ENCODE assay signal across 7 cellular contexts in genomic region chr12:24903305-24904088, GRCh38. TPM values are rescaled to one million over a fixed set of nuclear protein-coding genes. Genes with fewer than 3 reads are reported as not detected.
DNase-seq lines count a peak whose midpoint lies in the region; ATAC-seq, FAIRE-seq and TF ChIP-seq lines count a peak whose summit lies in the region.

No MANE protein-coding gene starts in this region.

- no TSS peak for BruUV-seq in GM12878 (replicated peaks; lab: Mats Ljungman, UMichigan)

- no peak for TF ChIP-seq CTCF in GM12878 (IDR thresholded peaks at IDR 0.05 in 2 of 3, conservative IDR thresholded peaks at IDR 0.05 in 1 of 3; ENCODE audit: control insufficient read depth in 2 of 3, extremely low read depth in 1 of 3, insufficient read depth in 1 of 3, low read depth in 3 of 3, low read length in 3 of 3)

- peak overlapping the region; percentile 83 for H2AFZ ChIP-seq in GM12878 (ENCODE audit: control insufficient read depth, low read depth, low read length)

- H3K36me3 ChIP-seq in HUES6 (ENCODE audit: control insufficient read depth, insufficient read depth, low read length) = peaks cover 14% of the 10 kb centered on the region
- peaks cover 0 to 3% of the 10 kb centered on the region in 2 experiments; a peak in 1 of 4 replicates for H3K36me3 ChIP-seq in GM12878 (ENCODE audit: control insufficient read depth in 2 of 2, insufficient read depth in 2 of 2, low read length in 1 of 2)
- H3K36me3 ChIP-seq in subcutaneous abdominal adipose tissue (ENCODE audit: control insufficient read depth in 5 of 5, insufficient read depth in 5 of 5, low read length in 5 of 5) = no peaks in the 10 kb centered on the region

- CTCF ChIA-PET in GM12878 (lab: Yijun Ruan, JAX) = interaction anchor here (1.9 kb wide), 1 partner anchor 45 kb away, joined by 8 read pairs; the partner anchor contains the start of gene BCAT1

- intact Hi-C loops in GM12878 (cut with micrococcal nuclease; ENCODE audit: unreplicated experiment) = loop anchor here (2.0 kb wide), 1 partner anchor 51 kb away; no protein-coding TSS in a partner anchor

- peaks cover 16% of the 10 kb centered on the region for H3K27me3 ChIP-seq in HUES6 (ENCODE audit: control insufficient read depth, insufficient read depth, low read length)
- no peaks in the 10 kb centered on the region for H3K27me3 ChIP-seq in GM12878 (replicated peaks in 1 of 2; ENCODE audit: control insufficient read depth in 2 of 2, insufficient read depth in 2 of 2, low read length in 1 of 2)
- H3K27me3 ChIP-seq in layer of hippocampus (ENCODE audit: control insufficient read depth, insufficient read depth, low read length) = no peaks in the 10 kb centered on the region
- peaks cover 0 to 16% (median 8%) of the 10 kb centered on the region in 5 donors for H3K27me3 ChIP-seq in subcutaneous abdominal adipose tissue (ENCODE audit: control insufficient read depth in 5 of 5, insufficient read depth in 4 of 5, low read length in 5 of 5)

- DNase-seq in GM12878 (ENCODE audit: low read depth, low spot score) = no peak
- DNase-seq in epidermal melanocyte (ENCODE audit: insufficient read length, low spot score) = no peak
- DNase-seq in NCI-H146 treated with DMSO at 0.1 percent for 48 hours (lab: John Stamatoyannopoulos, UW; ENCODE audit: unreplicated experiment) = no peak
- no peak for DNase-seq in NCI-H1105 (lab: John Stamatoyannopoulos, UW)

- peak; percentile 78 for FAIRE-seq in GM12878 (lab: Jason Lieb, UNC)

- peaks cover 16% of the 10 kb centered on the region for H3K79me2 ChIP-seq in GM12878 (ENCODE audit: control insufficient read depth, insufficient read depth, low read length)

- no peak overlapping the region for H3K27ac ChIP-seq in HUES6 (ENCODE audit: low read depth, low read length)
- H3K27ac ChIP-seq in GM12878 (ENCODE audit: control insufficient read depth, insufficient read depth) = peak overlapping the region; percentile 48; the same call in 1 of the 2 replicates
- peak overlapping the region; percentile 81 for H3K27ac ChIP-seq in layer of hippocampus (ENCODE audit: low read depth, low read length)
- peak overlapping the region; percentile 30 for H3K27ac ChIP-seq in subcutaneous abdominal adipose tissue (ENCODE audit: low read depth, low read length)

- H3K9me3 ChIP-seq in HUES6 (ENCODE audit: control insufficient read depth, insufficient read depth, low read depth, low read length) = no peaks in the 10 kb centered on the region
- H3K9me3 ChIP-seq in GM12878 (replicated peaks; ENCODE audit: control insufficient read depth, insufficient read depth, low read length) = no peaks in the 10 kb centered on the region
- no peaks in the 10 kb centered on the region for H3K9me3 ChIP-seq in subcutaneous abdominal adipose tissue (ENCODE audit: control insufficient read depth in 5 of 5, low read length in 5 of 5)

- no peak for TF ChIP-seq RAD21 in GM12878 (IDR thresholded peaks at IDR 0.05; ENCODE audit: insufficient read depth, low read depth, low read length)

- H3K4me1 ChIP-seq in HUES6 (ENCODE audit: control insufficient read depth, insufficient read depth, low read length) (peaks cover 48% of the 10 kb centered on the region), GM12878 (ENCODE audit: control insufficient read depth, insufficient read depth, low read length) (peaks cover 20% of the 10 kb centered on the region), subcutaneous abdominal adipose tissue (ENCODE audit: control insufficient read depth in 5 of 5, insufficient read depth in 5 of 5, low read length in 5 of 5) (peaks cover 2 to 24% (median 18%) of the 10 kb centered on the region in 5 donors)

- H3K4me2 ChIP-seq in GM12878 (ENCODE audit: control insufficient read depth, insufficient read depth) = peak overlapping the region; percentile 69

- in situ Hi-C loops in GM12878 (cut with MboI) = no loop called here

- RAD21 ChIA-PET in GM12878 (lab: Charles Lee; ENCODE audit: unreplicated experiment) = interaction anchor here (1.2 kb wide), 1 partner anchor 44 kb away, joined by 3 read pairs; no protein-coding TSS in a partner anchor

- no peak for TF ChIP-seq POLR2A in GM12878 (IDR thresholded peaks at IDR 0.05; ENCODE audit: low read depth, low read length)

- WGBS in GM12878 (ENCODE audit: insufficient coverage, insufficient replicate concordance, low lambda C conversion rate, missing lambda C conversion rate) = 33% methylated on average over 27 of the region's 27 CpGs

- SMC1A ChIA-PET in GM12878 (lab: Charles Lee; ENCODE audit: uncharacterized antibody, unreplicated experiment) = interaction anchor here (1.0 to 1.3 kb wide), 7 partner anchors 13 to 229 kb away, joined by 3 to 7 read pairs (median 3); no protein-coding TSS in a partner anchor

- POLR2A ChIA-PET in GM12878 (lab: Charles Lee) = interaction anchor here (1.7 kb wide), 1 partner anchor 46 kb away, joined by 4 read pairs; no protein-coding TSS in a partner anchor

- H3K4me3 ChIP-seq in HUES6 (ENCODE audit: low read depth, low read length) (peak overlapping the region; percentile 71), GM12878 (peak overlapping the region; percentile 89), subcutaneous abdominal adipose tissue (ENCODE audit: low read depth in 1 of 5, low read length in 5 of 5) (peak overlapping the region; percentile 69 to 85 (median 71))

- ATAC-seq in GM12878 = no peak; the same call in 2 of the 3 replicates

- H3K9ac ChIP-seq in HUES6 (ENCODE audit: low read length) (peak overlapping the region; percentile 80), GM12878 (ENCODE audit: control insufficient read depth, insufficient read depth, low read length) (peak overlapping the region; percentile 64), subcutaneous abdominal adipose tissue (ENCODE audit: low read length in 5 of 5) (peak overlapping the region in 3 of 5 donors; percentile 16 to 61 (median 46))

- no peaks in the 10 kb centered on the region for H4K20me1 ChIP-seq in GM12878 (ENCODE audit: control insufficient read depth, insufficient read depth)

- no peak for TF ChIP-seq EP300 in GM12878 (IDR thresholded peaks at IDR 0.05; ENCODE audit: borderline replicate concordance in 1 of 2, control insufficient read depth in 1 of 2, low read depth in 2 of 2, low read length in 2 of 2)

TF ChIP-seq in GM12878, 131 proteins besides CTCF, POLR2A, EP300 and RAD21:
- 0 out of 3 replicates have a peak, but pooled peaks have one; percentile 19 for TF ChIP-seq POU2F2 (IDR thresholded peaks at IDR 0.05; ENCODE audit: borderline replicate concordance, low read depth, low read length)
- no peak for TF ChIP-seq NR2F1 (conservative IDR thresholded peaks at IDR 0.05)
- peak; percentile 49 for TF ChIP-seq RUNX3 (IDR thresholded peaks at IDR 0.05; ENCODE audit: low read length)
- peak; percentile 7; the same call in 1 of the 2 replicates for TF ChIP-seq MTA2 (IDR thresholded peaks at IDR 0.05; ENCODE audit: low read depth)
- 0 out of 2 replicates have a peak, but pooled peaks have one; percentile 19 for TF ChIP-seq EED (IDR thresholded peaks at IDR 0.05; ENCODE audit: low read depth)
- no peak for TF ChIP-seq RCOR1 (conservative IDR thresholded peaks at IDR 0.05; ENCODE audit: low read depth, low read length)
- no peak for TF ChIP-seq BCLAF1 (IDR thresholded peaks at IDR 0.05)
- TF ChIP-seq TCF12 (IDR thresholded peaks at IDR 0.05; ENCODE audit: low read depth, low read length) = 0 out of 2 replicates have a peak, but pooled peaks have one; percentile 12
- TF ChIP-seq ZNF274 (IDR thresholded peaks at IDR 0.05; ENCODE audit: insufficient read depth, insufficient read length) = no peak

RNA-seq across cellular contexts. Expression of gene BCAT1, which starts 45.4 kb away (rescaled TPM):
- 74.1 and 84.6 TPM in 2 replicates for total RNA-seq in GM12878 (2013; cell fraction: nucleolus; rRNA removed)
- total RNA-seq in GM12878 (2014; rRNA removed) = 89.3 and 106 TPM in 2 replicates
- 122 and 123 TPM in 2 replicates for total RNA-seq in GM12878 (2014; rRNA removed; fragmentation: Illumina TruSeq; extraction: Trizol)
- 187 and 203 TPM in 2 replicates for total RNA-seq in GM12878 (2021)
- polyA plus RNA-seq in GM12878 (2011; ENCODE audit: low read depth) = 14.8 TPM
- 31.2 and 47.4 TPM in 2 replicates for polyA plus RNA-seq in GM12878 (2011; rRNA removed)
- 10.6 and 17.6 TPM in 2 replicates for polyA plus RNA-seq in GM12878 (2011; cell fraction: cytosol; rRNA removed)
- 15.1 and 18.7 TPM in 2 replicates for polyA plus RNA-seq in GM12878 (2011; cell fraction: nucleus; rRNA removed)
- polyA plus RNA-seq in GM12878 (2012) = 21.9 and 34.6 TPM in 2 replicates
- 74.4 and 107 TPM in 2 replicates for polyA plus RNA-seq in GM12878 (2014; fragmentation: Illumina TruSeq; extraction: Trizol)
- polyA plus RNA-seq in GM12878 (2014; fragmentation: Nextera tagmentation; extraction: Ambion mirVana) = 10 to 100 TPM; 26.2 to 38.1 TPM
- 44.6 and 50.4 TPM in 2 replicates for polyA plus RNA-seq in GM12878 (2014; rRNA removed)
- 100 to 1,000 TPM; 153 to 162 TPM for polyA plus RNA-seq in GM12878 (2016; fragmentation: Nextera tagmentation; extraction: Ambion mirVana)
- polyA minus RNA-seq in GM12878 (2011; rRNA and poly(A)+ RNA removed) = 61.8 and 62.7 TPM in 2 replicates
- 35.9 and 38.3 TPM in 2 replicates for polyA minus RNA-seq in GM12878 (2011; cell fraction: cytosol; rRNA and poly(A)+ RNA removed)
- 27.0 and 40.6 TPM in 2 replicates for polyA minus RNA-seq in GM12878 (2011; cell fraction: nucleus; rRNA and poly(A)+ RNA removed)
